ENCODE assay signal across 8 cellular contexts in genomic region chrX:101287402-101287801, GRCh38. TPM values are rescaled to one million over a fixed set of nuclear protein-coding genes. Genes with fewer than 3 reads are reported as not detected.
DNase-seq lines count a peak whose midpoint lies in the region; ATAC-seq lines count a peak whose summit lies in the region.

No MANE protein-coding gene starts in this region.

- POLR2A ChIA-PET in naive thymus-derived CD4-positive, alpha-beta T cell (lab: Charles Lee) = no interaction called here

- no peaks in the 10 kb centered on the region for H3K9me3 ChIP-seq in NT2/D1 (ENCODE audit: insufficient read depth, low read length)
- H3K9me3 ChIP-seq in naive thymus-derived CD4-positive, alpha-beta T cell (ENCODE audit: control insufficient read depth in 2 of 3, low read length in 3 of 3) = no peaks in the 10 kb centered on the region

- H3K36me3 ChIP-seq in NT2/D1 (ENCODE audit: insufficient read depth, insufficient read length, low read length) = no peaks in the 10 kb centered on the region
- no peaks in the 10 kb centered on the region for H3K36me3 ChIP-seq in naive thymus-derived CD4-positive, alpha-beta T cell (ENCODE audit: control insufficient read depth in 2 of 3, insufficient read depth in 3 of 3, low read length in 3 of 3)

- H3K4me3 ChIP-seq in NT2/D1 (ENCODE audit: insufficient read length, low read depth) = no peak overlapping the region
- H3K4me3 ChIP-seq in naive thymus-derived CD4-positive, alpha-beta T cell (ENCODE audit: low read length) = no peak overlapping the region

- no peak overlapping the region for H3K27ac Mint-ChIP-seq in naive thymus-derived CD4-positive, alpha-beta T cell
- no peak overlapping the region for H3K27ac Mint-ChIP-seq in activated CD8-positive, alpha-beta memory T cell treated with anti-CD3 and anti-CD28 coated beads, Interleukin-2, amount 10 ng/mL, durations not matched to agents 7 days and 5 days

- H3K4me3 Mint-ChIP-seq in naive thymus-derived CD4-positive, alpha-beta T cell = no peak overlapping the region
- H3K4me3 Mint-ChIP-seq in activated CD8-positive, alpha-beta memory T cell treated with anti-CD3 and anti-CD28 coated beads, Interleukin-2, amount 10 ng/mL, durations not matched to agents 7 days and 5 days = no peak overlapping the region

- DNase-seq in stimulated activated CD4-positive, alpha-beta T cell treated with anti-CD3 and anti-CD28 coated beads, Interleukin-4, amount 100 ng/mL, for 24 hours = peak; percentile 12
- DNase-seq in stimulated activated CD4-positive, alpha-beta T cell treated with anti-CD3 and anti-CD28 coated beads, Interleukin-15, amount 100 ng/mL, for 24 hours = no peak
- DNase-seq in NT2/D1 (ENCODE audit: low read depth, low spot score) = peak; percentile 20
- peak; percentile 64 for DNase-seq in dermis blood vessel endothelial cell
- peak in 6 of 9 donors; percentile 1 to 44 (median 38) for DNase-seq in naive thymus-derived CD4-positive, alpha-beta T cell
- no peak for DNase-seq in activated CD8-positive, alpha-beta memory T cell treated with anti-CD3 and anti-CD28 coated beads, Interleukin-2, amount 10 ng/mL, durations not matched to agents 7 days and 5 days

- H3K27ac ChIP-seq in naive thymus-derived CD4-positive, alpha-beta T cell (ENCODE audit: low read depth, low read length) = no peak overlapping the region

- ATAC-seq in HG03432 (IDR thresholded peaks at IDR 0.05; ENCODE audit: unreplicated experiment) = peak; percentile 53
- peak; percentile 55 for ATAC-seq in naive thymus-derived CD4-positive, alpha-beta T cell
- ATAC-seq in GM21360 (IDR thresholded peaks at IDR 0.05; ENCODE audit: unreplicated experiment) = no peak
- no peak for ATAC-seq in activated CD8-positive, alpha-beta memory T cell treated with anti-CD3 and anti-CD28 coated beads, Interleukin-2, amount 10 ng/mL, durations not matched to agents 7 days and 5 days

- CTCF ChIA-PET in naive thymus-derived CD4-positive, alpha-beta T cell (lab: Charles Lee) = no interaction called here
- CTCF ChIA-PET in activated CD8-positive, alpha-beta memory T cell treated with anti-CD3 and anti-CD28 coated beads, Interleukin-2, amount 10 ng/mL, durations not matched to agents 7 days and 5 days (lab: Charles Lee) = no interaction called here

- no peaks in the 10 kb centered on the region for H3K4me1 ChIP-seq in NT2/D1 (ENCODE audit: insufficient read depth, insufficient read length)
- H3K4me1 ChIP-seq in naive thymus-derived CD4-positive, alpha-beta T cell (ENCODE audit: control insufficient read depth in 2 of 2, insufficient read depth in 2 of 2, low read length in 2 of 2) = no peaks in the 10 kb centered on the region

- H3K9ac ChIP-seq in NT2/D1 (ENCODE audit: insufficient read length, low read depth) = no peak overlapping the region

- no peaks in the 10 kb centered on the region for H3K36me3 Mint-ChIP-seq in naive thymus-derived CD4-positive, alpha-beta T cell
- no peaks in the 10 kb centered on the region for H3K36me3 Mint-ChIP-seq in activated CD8-positive, alpha-beta memory T cell treated with anti-CD3 and anti-CD28 coated beads, Interleukin-2, amount 10 ng/mL, durations not matched to agents 7 days and 5 days

- H3K4me1 Mint-ChIP-seq in naive thymus-derived CD4-positive, alpha-beta T cell = no peaks in the 10 kb centered on the region
- no peaks in the 10 kb centered on the region for H3K4me1 Mint-ChIP-seq in activated CD8-positive, alpha-beta memory T cell treated with anti-CD3 and anti-CD28 coated beads, Interleukin-2, amount 10 ng/mL, durations not matched to agents 7 days and 5 days

- peaks cover 0 to 6% (median 0%) of the 10 kb centered on the region in 5 donors for H3K27me3 Mint-ChIP-seq in naive thymus-derived CD4-positive, alpha-beta T cell
- peaks cover 3% of the 10 kb centered on the region for H3K27me3 Mint-ChIP-seq in activated CD8-positive, alpha-beta memory T cell treated with anti-CD3 and anti-CD28 coated beads, Interleukin-2, amount 10 ng/mL, durations not matched to agents 7 days and 5 days

- H3K9me3 Mint-ChIP-seq in naive thymus-derived CD4-positive, alpha-beta T cell = peaks cover 0 to 2% (median 0%) of the 10 kb centered on the region in 11 donors
- H3K9me3 Mint-ChIP-seq in activated CD8-positive, alpha-beta memory T cell treated with anti-CD3 and anti-CD28 coated beads, Interleukin-2, amount 10 ng/mL, durations not matched to agents 7 days and 5 days (ENCODE audit: low read depth) = no peaks in the 10 kb centered on the region

- intact Hi-C loops in naive thymus-derived CD4-positive, alpha-beta T cell (cut with micrococcal nuclease) = loop anchor here in 1 of 2 donors (1.0 kb wide), 2 partner anchors 392 to 519 kb away; no protein-coding TSS in a partner anchor

- H3K27me3 ChIP-seq in NT2/D1 (ENCODE audit: insufficient read depth, insufficient read length) = peaks cover 7% of the 10 kb centered on the region
- no peaks in the 10 kb centered on the region for H3K27me3 ChIP-seq in naive thymus-derived CD4-positive, alpha-beta T cell (ENCODE audit: control insufficient read depth in 2 of 2, insufficient read depth in 2 of 2, low read length in 2 of 2)

RNA-seq across cellular contexts. Expression of gene TAF7L, which starts 3.7 kb away (rescaled TPM):
- total RNA-seq in dermis blood vessel endothelial cell = 0.23 TPM in 1 of 2 replicates, not detected in the other
- total RNA-seq in naive thymus-derived CD4-positive, alpha-beta T cell = under 1 TPM in 1 of 5 experiments, not detected in 4; 0.15 TPM
- polyA plus RNA-seq in naive thymus-derived CD4-positive, alpha-beta T cell = not detected
- total RNA-seq in activated CD8-positive, alpha-beta memory T cell treated with anti-CD3 and anti-CD28 coated beads, Interleukin-2, amount 10 ng/mL, durations not matched to agents 7 days and 5 days = under 1 TPM in 1 of 2 experiments, not detected in 1; 0.15 TPM

Comparison
In these comparisons a context has a peak if more than half of its experiments do, and no peak if none do; other contexts are left out.
1. DNase-seq: peak in stimulated activated CD4-positive, alpha-beta T cell treated with anti-CD3 and anti-CD28 coated beads, Interleukin-4, amount 100 ng/mL, for 24 hours (single experiment), NT2/D1 (single experiment), dermis blood vessel endothelial cell (single experiment) and naive thymus-derived CD4-positive, alpha-beta T cell (6 of 9); none in stimulated activated CD4-positive, alpha-beta T cell treated with anti-CD3 and anti-CD28 coated beads, Interleukin-15, amount 100 ng/mL, for 24 hours (single experiment) and activated CD8-positive, alpha-beta memory T cell treated with anti-CD3 and anti-CD28 coated beads, Interleukin-2, amount 10 ng/mL, durations not matched to agents 7 days and 5 days (single experiment).
2. ATAC-seq: peak in HG03432 (single experiment) and naive thymus-derived CD4-positive, alpha-beta T cell (single experiment); none in GM21360 (single experiment) and activated CD8-positive, alpha-beta memory T cell treated with anti-CD3 and anti-CD28 coated beads, Interleukin-2, amount 10 ng/mL, durations not matched to agents 7 days and 5 days (single experiment).